Comparison of ENCODE assay signal across 20 cellular contexts in genomic region chr6:12353731-12354130, GRCh38.
DNase-seq lines count a peak whose midpoint lies in the region; ATAC-seq and TF ChIP-seq lines count a peak whose summit lies in the region.
"Had no signal": no experiment of that assay in that cellular context is flagged by ENCODE, and none has a peak within 500 bp of the region (broad histone marks: within the 10 kb centered on the region; RNA-seq: fewer than 3 reads in every experiment).

No MANE protein-coding gene starts in this region.

- H3K27me3 Mint-ChIP-seq in MCF 10A (ENCODE audit: insufficient read depth, unreplicated experiment), result no peaks in the 10 kb centered on the region
- no peaks in the 10 kb centered on the region for H3K27me3 Mint-ChIP-seq in T-helper 2 cell treated with Interferon-gamma antibody and Interleukin-4, amounts not matched to agents 5 μg/mL and 100 μg/mL, for 36 hours (ENCODE audit: low read depth)
- no peaks in the 10 kb centered on the region for H3K27me3 Mint-ChIP-seq in activated CD8-positive, alpha-beta T cell treated with anti-CD3 and anti-CD28 coated beads for 36 hours

- no peaks in the 10 kb centered on the region for H3K36me3 ChIP-seq in prostate gland
- H3K36me3 ChIP-seq: breast epithelium, gastrocnemius medialis had no signal

- DNase-seq in GM04503 (ENCODE audit: low read depth) (peak; percentile 27), MCF 10A (ENCODE audit: unreplicated experiment) (peak; percentile 77), foreskin keratinocyte (no peak), prostate gland (ENCODE audit: low spot score) (peak; percentile 39), NCI-H524 (lab: John Stamatoyannopoulos, UW) (no peak), Right ventricle myocardium inferior (ENCODE audit: missing footprints) (no peak)
- DNase-seq in T-helper 2 cell treated with Interferon-gamma antibody and Interleukin-4, amounts not matched to agents 5 μg/mL and 100 μg/mL, for 36 hours (ENCODE audit: low spot score), result no peak
- no peak for DNase-seq in activated CD8-positive, alpha-beta T cell treated with anti-CD3 and anti-CD28 coated beads for 36 hours
- DNase-seq: activated CD4-positive, alpha-beta T cell treated with anti-CD3 and anti-CD28 coated beads for 1 hour; activated CD8-positive, alpha-beta memory T cell treated with anti-CD3 and anti-CD28 coated beads, Interleukin-2, amount 50 U/mL, for 48 hours; activated naive CD4-positive, alpha-beta T cell treated with Interleukin-2 at 50 U/mL for 16 hours; AML-193; effector memory CD8-positive, alpha-beta T cell; gastrocnemius medialis; HFFc6; MM.1S; NCI-H1930; NCI-H510A treated with DMSO at 0.1 percent for 48 hours; stimulated activated CD4-positive, alpha-beta T cell treated with anti-CD3 and anti-CD28 coated beads, Interleukin-1b, Interleukin-23, amount 100 ng/mL, for 48 hours had no signal

- CTCF ChIA-PET in MCF 10A (lab: Yijun Ruan, JAX), result interaction anchor here (0.6 kb wide), 1 partner anchor 824 kb away, joined by 3 read pairs; no protein-coding TSS in a partner anchor
- CTCF ChIA-PET in activated CD8-positive, alpha-beta T cell treated with anti-CD3 and anti-CD28 coated beads for 36 hours (lab: Charles Lee), result no interaction called here

- H3K27ac ChIP-seq in foreskin keratinocyte (peak overlapping the region; percentile 95), prostate gland (no peak overlapping the region)
- H3K27ac ChIP-seq: breast epithelium, gastrocnemius medialis had no signal

- peaks cover 45% of the 10 kb centered on the region for H3K4me1 ChIP-seq in foreskin keratinocyte
- no peaks in the 10 kb centered on the region for H3K4me1 ChIP-seq in prostate gland (replicated peaks)
- H3K4me1 ChIP-seq: breast epithelium, gastrocnemius medialis had no signal

- H3K9me3 Mint-ChIP-seq in MCF 10A (ENCODE audit: unreplicated experiment), result no peaks in the 10 kb centered on the region
- H3K9me3 Mint-ChIP-seq in T-helper 2 cell treated with Interferon-gamma antibody and Interleukin-4, amounts not matched to agents 5 μg/mL and 100 μg/mL, for 36 hours, result peaks cover 8% of the 10 kb centered on the region
- H3K9me3 Mint-ChIP-seq in activated CD8-positive, alpha-beta T cell treated with anti-CD3 and anti-CD28 coated beads for 36 hours, result peaks cover 11% of the 10 kb centered on the region

- WGBS in prostate gland, result 57% methylated on average over 3 of the region's 3 CpGs

- no peak overlapping the region for H3K4me3 ChIP-seq in prostate gland
- H3K4me3 ChIP-seq: breast epithelium, gastrocnemius medialis had no signal

- ATAC-seq in foreskin keratinocyte (no peak), Right ventricle myocardium inferior (no peak)
- no peak for ATAC-seq in activated CD8-positive, alpha-beta T cell treated with anti-CD3 and anti-CD28 coated beads for 36 hours
- ATAC-seq: effector memory CD8-positive, alpha-beta T cell had no signal

- H3K36me3 Mint-ChIP-seq in MCF 10A (ENCODE audit: insufficient read depth, unreplicated experiment), result no peaks in the 10 kb centered on the region
- H3K36me3 Mint-ChIP-seq in T-helper 2 cell treated with Interferon-gamma antibody and Interleukin-4, amounts not matched to agents 5 μg/mL and 100 μg/mL, for 36 hours (ENCODE audit: low read depth), result no peaks in the 10 kb centered on the region
- H3K36me3 Mint-ChIP-seq in activated CD8-positive, alpha-beta T cell treated with anti-CD3 and anti-CD28 coated beads for 36 hours (ENCODE audit: low read depth), result no peaks in the 10 kb centered on the region

- peak overlapping the region; percentile 83 for H3K27ac Mint-ChIP-seq in MCF 10A (ENCODE audit: low read depth, unreplicated experiment)
- H3K27ac Mint-ChIP-seq in T-helper 2 cell treated with Interferon-gamma antibody and Interleukin-4, amounts not matched to agents 5 μg/mL and 100 μg/mL, for 36 hours, result no peak overlapping the region
- no peak overlapping the region for H3K27ac Mint-ChIP-seq in activated CD8-positive, alpha-beta T cell treated with anti-CD3 and anti-CD28 coated beads for 36 hours
- H3K27ac Mint-ChIP-seq: effector memory CD8-positive, alpha-beta T cell had no signal

- H3K9me3 ChIP-seq in prostate gland, result no peaks in the 10 kb centered on the region
- H3K9me3 ChIP-seq: gastrocnemius medialis had no signal

- no TSS peak for BruUV-seq in MCF 10A (replicated peaks; lab: Mats Ljungman, UMichigan)

- POLR2A ChIA-PET in MCF 10A (lab: Yijun Ruan, JAX), result interaction anchor here (0.6 to 6.3 kb wide), 8 partner anchors 28 to 668 kb away, joined by 3 to 111 read pairs (median 7); partner anchors contain the start of gene EDN1
- POLR2A ChIA-PET in activated CD8-positive, alpha-beta T cell treated with anti-CD3 and anti-CD28 coated beads for 36 hours (lab: Charles Lee), result no interaction called here

- H3K27me3 ChIP-seq in foreskin keratinocyte, result no peaks in the 10 kb centered on the region
- no peaks in the 10 kb centered on the region for H3K27me3 ChIP-seq in prostate gland (replicated peaks; ENCODE audit: insufficient read depth)
- H3K27me3 ChIP-seq: breast epithelium, gastrocnemius medialis had no signal

- peaks cover 45% of the 10 kb centered on the region for H3K4me1 Mint-ChIP-seq in MCF 10A (ENCODE audit: insufficient read depth, unreplicated experiment)
- no peaks in the 10 kb centered on the region for H3K4me1 Mint-ChIP-seq in T-helper 2 cell treated with Interferon-gamma antibody and Interleukin-4, amounts not matched to agents 5 μg/mL and 100 μg/mL, for 36 hours (ENCODE audit: low read depth)
- no peaks in the 10 kb centered on the region for H3K4me1 Mint-ChIP-seq in activated CD8-positive, alpha-beta T cell treated with anti-CD3 and anti-CD28 coated beads for 36 hours (ENCODE audit: low read depth)

- TF ChIP-seq POLR2A in prostate gland (IDR thresholded peaks at IDR 0.05), result no peak

- no peak overlapping the region for H3K4me3 Mint-ChIP-seq in MCF 10A (ENCODE audit: unreplicated experiment)
- H3K4me3 Mint-ChIP-seq in T-helper 2 cell treated with Interferon-gamma antibody and Interleukin-4, amounts not matched to agents 5 μg/mL and 100 μg/mL, for 36 hours, result no peak overlapping the region
- no peak overlapping the region for H3K4me3 Mint-ChIP-seq in activated CD8-positive, alpha-beta T cell treated with anti-CD3 and anti-CD28 coated beads for 36 hours
- H3K4me3 Mint-ChIP-seq: effector memory CD8-positive, alpha-beta T cell; HFFc6 had no signal

- no peak for TF ChIP-seq CTCF in MCF 10A (IDR thresholded peaks at IDR 0.05; ENCODE audit: unreplicated experiment)
- TF ChIP-seq CTCF in foreskin keratinocyte (conservative IDR thresholded peaks at IDR 0.05), result no peak
- TF ChIP-seq CTCF in prostate gland (IDR thresholded peaks at IDR 0.05), result no peak
- TF ChIP-seq CTCF in activated CD8-positive, alpha-beta T cell treated with anti-CD3 and anti-CD28 coated beads for 36 hours (IDR thresholded peaks at IDR 0.05), result no peak

- intact Hi-C loops in MCF 10A (cut with micrococcal nuclease), result loop anchor here (2.0 kb wide), 1 partner anchor 43 kb away; no protein-coding TSS in a partner anchor
- intact Hi-C loops in prostate gland (cut with DNase I), result no loop called here
- intact Hi-C loops in activated CD8-positive, alpha-beta T cell treated with anti-CD3 and anti-CD28 coated beads for 36 hours (cut with micrococcal nuclease), result no loop called here
- intact Hi-C loops in Right ventricle myocardium inferior (cut with DNase I), result no loop called here

Comparison
In these comparisons a context has a peak if more than half of its experiments do, and no peak if none do; other contexts are left out.
1. DNase-seq: peak in GM04503 (single experiment), MCF 10A (single experiment) and prostate gland (single experiment); none in foreskin keratinocyte (0 of 2), NCI-H524 (0 of 2), T-helper 2 cell treated with Interferon-gamma antibody and Interleukin-4, amounts not matched to agents 5 μg/mL and 100 μg/mL, for 36 hours (single experiment), activated CD8-positive, alpha-beta T cell treated with anti-CD3 and anti-CD28 coated beads for 36 hours (single experiment) and Right ventricle myocardium inferior (single experiment).